ENCODE assay signal across 1 cellular context in genomic region chr3:127233371-127233770, GRCh38.
A peak's percentile ranks its signal among the peaks of the same experiment; 100 is the strongest.
TF ChIP-seq lines count a peak whose summit lies in the region.

No MANE protein-coding gene starts in this region.

TF ChIP-seq in HepG2, 621 proteins besides CTCF, POLR2A, EP300 and RAD21 (continued from another document):
- peak; percentile 70 to 94 for TF ChIP-seq REST (IDR thresholded peaks at IDR 0.05; ENCODE audit: borderline replicate concordance in 1 of 2, low read depth in 1 of 2, low read length in 2 of 2)
- TF ChIP-seq ZNF496 (CRISPR knock-in tag; IDR thresholded peaks at IDR 0.05; ENCODE audit: insufficient replicate concordance), result no peak
- TF ChIP-seq ZNF513 (CRISPR knock-in tag; conservative IDR thresholded peaks at IDR 0.05), result no peak
- no peak for TF ChIP-seq PRDM4 (CRISPR knock-in tag; IDR thresholded peaks at IDR 0.05; ENCODE audit: borderline replicate concordance)
- TF ChIP-seq ZNF552 (CRISPR knock-in tag; IDR thresholded peaks at IDR 0.05; ENCODE audit: borderline replicate concordance), result no peak
- TF ChIP-seq RARA (CRISPR knock-in tag; IDR thresholded peaks at IDR 0.05), result 0 out of 2 replicates have a peak, but pooled peaks have one; percentile 24
- no peak for TF ChIP-seq NFKBIZ (CRISPR knock-in tag; IDR thresholded peaks at IDR 0.05)
- no peak for TF ChIP-seq ZNF3 (CRISPR knock-in tag; IDR thresholded peaks at IDR 0.05)
- peak; percentile 77 for TF ChIP-seq EHMT2 (IDR thresholded peaks at IDR 0.05; ENCODE audit: borderline replicate concordance, low read depth, low read length)
- TF ChIP-seq ZNF782 (CRISPR knock-in tag; IDR thresholded peaks at IDR 0.05; ENCODE audit: borderline replicate concordance), result no peak
- no peak for TF ChIP-seq ARID3A (IDR thresholded peaks at IDR 0.05; ENCODE audit: low read depth, low read length)
- TF ChIP-seq ZNF44 (CRISPR knock-in tag; IDR thresholded peaks at IDR 0.05), result no peak
- no peak for TF ChIP-seq NFRKB (IDR thresholded peaks at IDR 0.05)
- TF ChIP-seq SMAD3 (CRISPR knock-in tag; IDR thresholded peaks at IDR 0.05), result no peak
- TF ChIP-seq ZNF580 (CRISPR knock-in tag; IDR thresholded peaks at IDR 0.05; ENCODE audit: borderline replicate concordance, low read depth), result no peak
- TF ChIP-seq BRCA1 (CRISPR knock-in tag; IDR thresholded peaks at IDR 0.05), result no peak
- no peak for TF ChIP-seq TOE1 (CRISPR knock-in tag; IDR thresholded peaks at IDR 0.05)
- no peak for TF ChIP-seq KDM5A (IDR thresholded peaks at IDR 0.05; ENCODE audit: borderline replicate concordance, low read length)
- 0 out of 2 replicates have a peak, but pooled peaks have one; percentile 20 for TF ChIP-seq SALL1 (CRISPR knock-in tag; IDR thresholded peaks at IDR 0.05)
- no peak for TF ChIP-seq AGO2 (optimal IDR thresholded peaks at IDR 0.05; ENCODE audit: low read depth, low read length)
- no peak for TF ChIP-seq ZNF430 (CRISPR knock-in tag; IDR thresholded peaks at IDR 0.05)
TF ChIP-seq in HepG2: peak in this region for 5.
